Comparison of ENCODE assay signal across 10 cellular contexts in the genomic region with DNA sequence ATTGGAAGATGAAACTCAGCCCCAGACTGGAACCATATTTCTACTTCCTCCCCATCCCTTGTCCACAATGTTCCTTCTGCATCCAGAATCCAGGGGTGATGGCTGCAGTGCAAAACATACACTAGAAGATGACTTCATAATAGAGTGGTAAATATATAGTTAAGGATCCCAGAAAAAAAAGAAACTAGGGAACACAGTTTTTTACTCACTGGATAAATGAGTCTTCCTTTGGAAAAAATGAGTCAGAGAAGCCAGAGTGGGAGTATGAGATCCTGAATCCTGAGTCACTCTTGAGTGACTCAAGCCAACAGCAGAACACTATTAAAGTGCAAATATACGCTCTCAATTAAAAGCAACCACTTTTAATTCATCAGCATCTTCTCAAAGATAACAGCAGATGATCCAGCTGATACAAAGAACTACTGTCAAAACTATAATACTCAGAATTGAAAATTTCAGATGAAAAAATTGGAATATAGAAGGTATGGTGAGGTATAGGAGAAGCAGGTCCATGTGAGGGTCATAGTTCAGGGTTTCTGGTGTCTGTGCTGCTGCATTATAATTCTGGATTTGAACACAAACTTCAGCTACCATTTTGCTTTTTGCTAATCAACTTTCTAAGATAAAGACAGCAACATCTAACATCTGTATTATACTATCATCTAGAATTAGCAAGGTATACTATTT.
DNase-seq lines count a peak whose midpoint lies in the region; ATAC-seq and TF ChIP-seq lines count a peak whose summit lies in the region.
"Had no signal": no experiment of that assay in that cellular context is flagged by ENCODE, and none has a peak within 500 bp of the region (broad histone marks: within the 10 kb centered on the region; RNA-seq: fewer than 3 reads in every experiment).

No MANE protein-coding gene starts in this region.

- peaks cover 64% of the 10 kb centered on the region for H3K4me1 ChIP-seq in RWPE2 (ENCODE audit: insufficient read depth, poor library complexity, severe bottlenecking)

- H3K9me3 ChIP-seq in RWPE2 (ENCODE audit: severe bottlenecking), result no peaks in the 10 kb centered on the region

- peak; percentile 77 for ATAC-seq in RWPE2 (ENCODE audit: low read depth)

- no peaks in the 10 kb centered on the region for H3K27me3 ChIP-seq in RWPE2 (ENCODE audit: insufficient read depth, poor library complexity, severe bottlenecking)

- peak overlapping the region; percentile 100 for H3K27ac ChIP-seq in RWPE2 (ENCODE audit: poor library complexity, severe bottlenecking)

- TF ChIP-seq POLR2A in erythroblast (IDR thresholded peaks at IDR 0.05; ENCODE audit: low read length), result no peak

- no peaks in the 10 kb centered on the region; the same call in 1 of the 2 replicates for H3K36me3 ChIP-seq in RWPE2 (ENCODE audit: low read depth)

- DNase-seq in EL (peak; percentile 93), RWPE2 (ENCODE audit: low spot score) (no peak), fibroblast of the conjunctiva (ENCODE audit: low read depth) (peak; percentile 84), renal cortical epithelial cell (ENCODE audit: low read depth) (peak; percentile 96), erythroblast (lab: John Stamatoyannopoulos, UW) (no peak), NCI-H1048 (lab: John Stamatoyannopoulos, UW) (no peak), NCI-H2196 (lab: John Stamatoyannopoulos, UW; ENCODE audit: unreplicated experiment) (no peak), NCI-H748 (lab: John Stamatoyannopoulos, UW; ENCODE audit: unreplicated experiment) (no peak)
- DNase-seq: activated naive CD8-positive, alpha-beta T cell treated with anti-CD3 and anti-CD28 coated beads, Interleukin-2, amount 10 ng/mL, durations not matched to agents 7 days and 5 days had no signal

- no peak overlapping the region for H3K4me3 ChIP-seq in RWPE2 (ENCODE audit: severe bottlenecking)
- H3K4me3 ChIP-seq: skin epidermis had no signal

- no peak for TF ChIP-seq CTCF in RWPE2 (IDR thresholded peaks at IDR 0.05; ENCODE audit: poor library complexity, severe bottlenecking)

Comparison
In these comparisons a context has a peak if more than half of its experiments do, and no peak if none do; other contexts are left out.
1. DNase-seq: peak in EL (single experiment), fibroblast of the conjunctiva (single experiment) and renal cortical epithelial cell (single experiment); none in RWPE2 (single experiment), erythroblast (0 of 2), NCI-H1048 (single experiment), NCI-H2196 (single experiment) and NCI-H748 (single experiment).